In the genomic region with DNA sequence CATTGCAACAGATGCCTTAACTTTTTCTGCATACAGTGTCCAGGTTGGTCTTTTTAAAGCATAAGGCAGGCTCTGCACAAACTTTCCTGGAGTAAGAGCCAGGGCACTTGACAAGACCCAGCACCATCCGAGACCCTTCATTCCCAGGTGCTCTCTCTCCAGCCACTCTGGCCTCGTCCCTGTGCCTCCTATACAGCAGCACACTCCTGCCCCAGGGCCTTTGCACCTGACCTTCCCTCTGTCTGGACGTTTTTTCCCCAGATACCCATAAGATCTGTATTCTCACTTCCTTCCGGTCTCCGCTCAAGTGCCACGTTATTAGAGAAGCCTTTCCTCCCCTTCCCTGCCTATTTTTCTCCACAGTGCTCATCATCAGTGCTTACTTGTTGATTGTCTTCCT, we compare ENCODE assay signal across 35 cellular contexts.
"Had no signal": no experiment of that assay in that cellular context is flagged by ENCODE, and none has a peak within 500 bp of the region (broad histone marks: within the 10 kb centered on the region; RNA-seq: fewer than 3 reads in every experiment).

No MANE protein-coding gene starts in this region.

- H3K4me3 Mint-ChIP-seq: activated B cell treated with CpG ODN at 0.5 μM for 24 hours; activated CD4-positive, alpha-beta memory T cell treated with anti-CD3 and anti-CD28 coated beads for 36 hours; activated CD4-positive, alpha-beta T cell treated with anti-CD3 and anti-CD28 coated beads, Interleukin-2, amount 10 ng/mL, durations not matched to agents 24 days and 14 days; activated naive CD4-positive, alpha-beta T cell treated with anti-CD3 and anti-CD28 coated beads for 36 hours; activated naive CD8-positive, alpha-beta T cell treated with anti-CD3 and anti-CD28 coated beads for 36 hours; activated T-cell treated with anti-CD3 and anti-CD28 coated beads, Interleukin-2, amount 50 U/mL, for 4 hours; activated T-cell treated with anti-CD3 and anti-CD28 coated beads, Interleukin-2, amount 50 U/mL, for 72 hours; activated T-helper 1 cell treated with anti-CD3 and anti-CD28 coated beads, Interleukin-12 subunit alpha, Interleukin-12 subunit beta, Interleukin-2, Interleukin-4 antibody, amounts not matched to agents 30 ng/mL and 10 ng/mL and 1 ng/mL, durations not matched to agents 14 hours and 24 hours and 36 hours; activated T-helper 17 cell treated with anti-CD3 and anti-CD28 coated beads, Interleukin-2, amount 50 U/mL, for 72 hours; T-helper 1 cell treated with Interleukin-12 subunit alpha and Interleukin-12 subunit beta and Interleukin-4 antibody, amounts not matched to agents 30 μg/mL and 1 μg/mL, for 36 hours; T-helper 2 cell treated with Interferon-gamma antibody and Interleukin-4, amounts not matched to agents 5 μg/mL and 100 μg/mL, for 36 hours had no signal

- ATAC-seq: activated naive CD4-positive, alpha-beta T cell treated with anti-CD3 and anti-CD28 coated beads, Interleukin-2, amount 50 U/mL, for 72 hours; activated T-cell treated with anti-CD3 and anti-CD28 coated beads, Interleukin-2, amount 50 U/mL, for 4 hours; activated T-cell treated with anti-CD3 and anti-CD28 coated beads, Interleukin-2, amount 50 U/mL, for 72 hours; activated T-helper 17 cell treated with anti-CD3 and anti-CD28 coated beads, Interleukin-2, amount 50 U/mL, for 72 hours; body of pancreas had no signal

- DNase-seq: activated B cell treated with CpG ODN at 0.5 μM for 24 hours; activated CD4-positive, alpha-beta memory T cell treated with anti-CD3 and anti-CD28 coated beads for 36 hours; activated CD4-positive, alpha-beta T cell treated with anti-CD3 and anti-CD28 coated beads for 4 hours; activated CD4-positive, alpha-beta T cell treated with anti-CD3 and anti-CD28 coated beads, Interleukin-2, amount 10 ng/mL, durations not matched to agents 24 days and 14 days; activated CD4-positive, alpha-beta T cell treated with anti-CD3 and anti-CD28 coated beads, Interleukin-2, amount 50 U/mL, for 1 hour; activated CD4-positive, alpha-beta T cell treated with anti-CD3 and anti-CD28 coated beads, Interleukin-2, amount 50 U/mL, for 4 hours; activated CD4-positive, CD25-positive, alpha-beta regulatory T cell treated with anti-CD3 and anti-CD28 coated beads, Interleukin-2, amount 50 U/mL, for 72 hours; activated CD8-positive, alpha-beta memory T cell treated with anti-CD3 and anti-CD28 coated beads, Interleukin-2, amount 50 U/mL, for 4 hours; activated effector memory CD4-positive, alpha-beta T cell treated with anti-CD3 and anti-CD28 coated beads, Interleukin-2, amount 50 U/mL, for 16 hours; activated gamma-delta T cell treated with Interleukin-2 at 50 U/mL for 16 hours; activated naive CD4-positive, alpha-beta T cell; activated naive CD4-positive, alpha-beta T cell treated with anti-CD3 and anti-CD28 coated beads for 36 hours; activated naive CD4-positive, alpha-beta T cell treated with anti-CD3 and anti-CD28 coated beads, Interleukin-2, amount 50 U/mL, for 16 hours; activated naive CD8-positive, alpha-beta T cell treated with anti-CD3 and anti-CD28 coated beads for 36 hours; activated T-cell treated with anti-CD3 and anti-CD28 coated beads for 4 hours; activated T-cell treated with anti-CD3 and anti-CD28 coated beads, Interleukin-2, amount 50 U/mL, for 1 hour; activated T-cell treated with anti-CD3 and anti-CD28 coated beads, Interleukin-2, amount 50 U/mL, for 4 hours; activated T-cell treated with anti-CD3 and anti-CD28 coated beads, Interleukin-2, amount 50 U/mL, for 72 hours; adrenal gland; amniotic stem cell; body of pancreas; brain microvascular endothelial cell; central memory CD4-positive, alpha-beta T cell; T-helper 1 cell; T-helper 2 cell; T-helper 9 cell had no signal

- H3K4me1 ChIP-seq: adrenal gland, body of pancreas, breast epithelium had no signal

- H3K36me3 Mint-ChIP-seq: activated naive CD4-positive, alpha-beta T cell treated with anti-CD3 and anti-CD28 coated beads, Interleukin-2, amount 50 U/mL, for 72 hours had no signal

- H3K4me3 ChIP-seq: adrenal gland, body of pancreas, breast epithelium had no signal

- H3K9me3 Mint-ChIP-seq: activated B cell treated with CpG ODN at 0.5 μM for 24 hours; activated CD4-positive, alpha-beta memory T cell treated with anti-CD3 and anti-CD28 coated beads for 36 hours; activated CD4-positive, alpha-beta T cell treated with anti-CD3 and anti-CD28 coated beads, Interleukin-2, amount 10 ng/mL, durations not matched to agents 24 days and 14 days; activated naive CD4-positive, alpha-beta T cell treated with anti-CD3 and anti-CD28 coated beads for 36 hours; activated naive CD4-positive, alpha-beta T cell treated with anti-CD3 and anti-CD28 coated beads, Interleukin-2, amount 50 U/mL, for 72 hours; activated naive CD8-positive, alpha-beta T cell treated with anti-CD3 and anti-CD28 coated beads for 36 hours; activated T-cell treated with anti-CD3 and anti-CD28 coated beads, Interleukin-2, amount 50 U/mL, for 4 hours; activated T-cell treated with anti-CD3 and anti-CD28 coated beads, Interleukin-2, amount 50 U/mL, for 72 hours; activated T-helper 1 cell treated with anti-CD3 and anti-CD28 coated beads, Interleukin-12 subunit alpha, Interleukin-12 subunit beta, Interleukin-2, Interleukin-4 antibody, amounts not matched to agents 30 ng/mL and 10 ng/mL and 1 ng/mL, durations not matched to agents 14 hours and 24 hours and 36 hours; activated T-helper 17 cell treated with anti-CD3 and anti-CD28 coated beads, Interleukin-2, amount 50 U/mL, for 72 hours; T-helper 1 cell treated with Interleukin-12 subunit alpha and Interleukin-12 subunit beta and Interleukin-4 antibody, amounts not matched to agents 30 μg/mL and 1 μg/mL, for 36 hours; T-helper 2 cell treated with Interferon-gamma antibody and Interleukin-4, amounts not matched to agents 5 μg/mL and 100 μg/mL, for 36 hours had no signal

- H3K27ac Mint-ChIP-seq: activated B cell treated with CpG ODN at 0.5 μM for 24 hours; activated CD4-positive, alpha-beta memory T cell treated with anti-CD3 and anti-CD28 coated beads for 36 hours; activated CD4-positive, alpha-beta T cell treated with anti-CD3 and anti-CD28 coated beads, Interleukin-2, amount 10 ng/mL, durations not matched to agents 24 days and 14 days; activated naive CD4-positive, alpha-beta T cell treated with anti-CD3 and anti-CD28 coated beads for 36 hours; activated naive CD4-positive, alpha-beta T cell treated with anti-CD3 and anti-CD28 coated beads, Interleukin-2, amount 50 U/mL, for 72 hours; activated naive CD8-positive, alpha-beta T cell treated with anti-CD3 and anti-CD28 coated beads for 36 hours; activated T-cell treated with anti-CD3 and anti-CD28 coated beads, Interleukin-2, amount 50 U/mL, for 72 hours; activated T-helper 1 cell treated with anti-CD3 and anti-CD28 coated beads, Interleukin-12 subunit alpha, Interleukin-12 subunit beta, Interleukin-2, Interleukin-4 antibody, amounts not matched to agents 30 ng/mL and 10 ng/mL and 1 ng/mL, durations not matched to agents 14 hours and 24 hours and 36 hours; activated T-helper 17 cell treated with anti-CD3 and anti-CD28 coated beads, Interleukin-2, amount 50 U/mL, for 72 hours; T-helper 1 cell treated with Interleukin-12 subunit alpha and Interleukin-12 subunit beta and Interleukin-4 antibody, amounts not matched to agents 30 μg/mL and 1 μg/mL, for 36 hours; T-helper 2 cell treated with Interferon-gamma antibody and Interleukin-4, amounts not matched to agents 5 μg/mL and 100 μg/mL, for 36 hours had no signal

- H3K27me3 Mint-ChIP-seq: activated B cell treated with CpG ODN at 0.5 μM for 24 hours; activated CD4-positive, alpha-beta memory T cell treated with anti-CD3 and anti-CD28 coated beads for 36 hours; activated CD4-positive, alpha-beta T cell treated with anti-CD3 and anti-CD28 coated beads, Interleukin-2, amount 10 ng/mL, durations not matched to agents 24 days and 14 days; activated naive CD8-positive, alpha-beta T cell treated with anti-CD3 and anti-CD28 coated beads for 36 hours; activated T-helper 17 cell treated with anti-CD3 and anti-CD28 coated beads, Interleukin-2, amount 50 U/mL, for 72 hours had no signal

- FAIRE-seq: astrocyte, TTC549 had no signal

- H3K27ac ChIP-seq: adrenal gland, body of pancreas, brain microvascular endothelial cell, breast epithelium, VCaP had no signal

- H3K36me3 ChIP-seq: adrenal gland, brain microvascular endothelial cell, breast epithelium had no signal

- H3K9me3 ChIP-seq: adrenal gland, body of pancreas, breast epithelium had no signal

- H3K27me3 ChIP-seq: adrenal gland, body of pancreas, brain microvascular endothelial cell, breast epithelium had no signal
